26 cellular contexts compared by ENCODE assay signal in genomic region chr18:80166240-80166639, GRCh38.
"Had no signal": no experiment of that assay in that cellular context is flagged by ENCODE, and none has a peak within 500 bp of the region (broad histone marks: within the 10 kb centered on the region; RNA-seq: fewer than 3 reads in every experiment).

No MANE protein-coding gene starts in this region.

- H3K4me2 ChIP-seq: hepatocyte, smooth muscle cell had no signal

- H3K9me3 ChIP-seq: right lobe of liver, testis, thyroid gland, transverse colon, vagina had no signal

- H3K27ac ChIP-seq: heart right ventricle, hepatocyte, left lung, parathyroid adenoma, right atrium auricular region, right lobe of liver, testis, thyroid gland, transverse colon, upper lobe of left lung, vagina had no signal

- H2AFZ ChIP-seq: hepatocyte, parathyroid adenoma had no signal

- H3K79me2 ChIP-seq: hepatocyte, parathyroid adenoma had no signal

- H3K4me1 ChIP-seq: left lung, parathyroid adenoma, right atrium auricular region, right lobe of liver, testis had no signal

- H3K4me3 ChIP-seq: heart right ventricle, hepatocyte, left lung, lung, right atrium auricular region, right lobe of liver, smooth muscle cell, testis, thyroid gland, transverse colon, upper lobe of left lung, vagina had no signal

- H3K36me3 ChIP-seq: heart right ventricle, left lung, right atrium auricular region, thyroid gland, transverse colon, upper lobe of left lung, vagina had no signal

- DNase-seq: heart right ventricle; kidney glomerular epithelial cell; left colon; left lung; mesendoderm; naive B cell; natural killer cell; nephron progenitor cell; right lobe of liver; stimulated activated CD4-positive, alpha-beta T cell treated with anti-CD3 and anti-CD28 coated beads, Interleukin-1b, Interleukin-23, amount 100 ng/mL, for 48 hours; stimulated activated CD4-positive, alpha-beta T cell treated with anti-CD3 and anti-CD28 coated beads, Interleukin-2, amount 100 ng/mL, for 48 hours; stimulated activated CD4-positive, alpha-beta T cell treated with anti-CD3 and anti-CD28 coated beads, Interleukin-4, amount 100 ng/mL, for 4 hours; stimulated activated CD8-positive, alpha-beta memory T cell treated with anti-CD3 and anti-CD28 coated beads, Interleukin-4, amount 100 ng/mL, for 48 hours; stimulated activated naive CD4-positive, alpha-beta T cell treated with Interleukin-2 at 50 U/mL for 16 hours; stimulated activated naive CD8-positive, alpha-beta T cell treated with anti-CD3 and anti-CD28 coated beads, Interleukin-15, amount 100 ng/mL, for 72 hours; testis; thyroid gland; upper lobe of left lung had no signal

- ATAC-seq: left colon; left lung; natural killer cell; right lobe of liver; stimulated activated memory B cell treated with anti-CD40 and anti-IgM and Interleukin-4, amounts not matched to agents 10 μg/mL and 1 μg/mL and 100 μg/mL, for 72 hours; stimulated activated naive CD8-positive, alpha-beta T cell treated with anti-CD3 and anti-CD28 coated beads, Interleukin-15, amount 100 ng/mL, for 72 hours had no signal

- H3K27me3 ChIP-seq: hepatocyte, right atrium auricular region, right lobe of liver, testis, thyroid gland, transverse colon, upper lobe of left lung, vagina had no signal
